In the genomic region with DNA sequence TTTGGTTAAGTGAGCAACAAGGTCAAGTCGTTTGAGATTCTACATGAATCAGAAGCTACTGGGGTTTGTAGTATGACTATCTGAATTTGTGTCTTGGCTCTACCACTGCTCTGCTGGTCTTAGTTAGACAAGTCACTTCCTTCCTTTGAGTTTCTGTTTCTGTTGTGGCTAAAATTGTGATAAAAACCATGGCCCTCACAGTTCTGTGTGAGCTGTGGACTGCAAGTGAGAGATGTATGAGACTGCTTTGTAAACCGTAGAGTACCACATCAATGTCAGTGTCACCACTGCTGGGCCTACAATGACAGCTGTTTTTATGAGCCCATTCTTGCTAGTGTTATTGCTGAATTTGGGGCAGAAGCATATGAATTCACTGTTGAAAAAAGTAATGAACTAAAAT, we compare ENCODE assay signal across 8 cellular contexts. TPM values are rescaled to one million over a fixed set of nuclear protein-coding genes. Genes with fewer than 3 reads are reported as not detected.
DNase-seq lines count a peak whose midpoint lies in the region; ATAC-seq, FAIRE-seq and TF ChIP-seq lines count a peak whose summit lies in the region.

No MANE protein-coding gene starts in this region.

- H3K27ac ChIP-seq in endothelial cell of umbilical vein (ENCODE audit: insufficient read depth, low read depth, low read length): peak overlapping the region; percentile 25

- no peak for TF ChIP-seq POLR2A in endothelial cell of umbilical vein (IDR thresholded peaks at IDR 0.05; ENCODE audit: low read depth, low read length)

- H3K27me3 ChIP-seq in endothelial cell of umbilical vein (ENCODE audit: control insufficient read depth in 2 of 2, insufficient read depth in 2 of 2, low read length in 2 of 2): no peaks in the 10 kb centered on the region

- peak; percentile 53 for FAIRE-seq in endothelial cell of umbilical vein (lab: Jason Lieb, UNC)

- peak overlapping the region in 1 of 3 experiments; percentile 15 for H3K4me3 ChIP-seq in endothelial cell of umbilical vein (replicated peaks in 1 of 3; ENCODE audit: insufficient read depth in 1 of 3, low read depth in 1 of 3, low read length in 3 of 3)

- no TSS peak for BruUV-seq in endothelial cell of umbilical vein (replicated peaks; lab: Mats Ljungman, UMichigan)

- peak; percentile 84 for DNase-seq in endothelial cell of umbilical vein (ENCODE audit: low read depth, low spot score)
- DNase-seq in activated effector memory CD4-positive, alpha-beta T cell treated with anti-CD3 and anti-CD28 coated beads, Interleukin-2, amount 50 U/mL, for 16 hours: no peak
- DNase-seq in NCI-H2029 treated with DMSO at 0.1 percent for 48 hours (lab: John Stamatoyannopoulos, UW): no peak
- no peak for DNase-seq in NCI-H1417 treated with DMSO at 0.1 percent for 48 hours (lab: John Stamatoyannopoulos, UW)
- DNase-seq in cerebellar cortex (ENCODE audit: low spot score): no peak

- peak overlapping the region; percentile 12 for H3K9ac ChIP-seq in endothelial cell of umbilical vein (replicated peaks; ENCODE audit: extremely low read depth, insufficient read depth, low read length)

- TF ChIP-seq CTCF in endothelial cell of umbilical vein (IDR thresholded peaks at IDR 0.05; ENCODE audit: extremely low read depth in 1 of 2, insufficient read depth in 1 of 2, low read depth in 1 of 2, low read length in 2 of 2): no peak

- H3K9me1 ChIP-seq in endothelial cell of umbilical vein (replicated peaks; ENCODE audit: control insufficient read depth, extremely low read depth, insufficient read depth, low read length): no peaks in the 10 kb centered on the region

- H4K20me1 ChIP-seq in endothelial cell of umbilical vein (replicated peaks; ENCODE audit: control insufficient read depth, extremely low read depth, insufficient read depth, low read length): no peaks in the 10 kb centered on the region

- H3K79me2 ChIP-seq in endothelial cell of umbilical vein (ENCODE audit: control insufficient read depth, insufficient read depth, low read length): peaks cover 21% of the 10 kb centered on the region

- peaks cover 53% of the 10 kb centered on the region for H3K4me1 ChIP-seq in endothelial cell of umbilical vein (ENCODE audit: control insufficient read depth, extremely low read depth, insufficient read depth, low read length)

- ATAC-seq in GM18858 (IDR thresholded peaks at IDR 0.05; ENCODE audit: unreplicated experiment): peak; percentile 99
- peak; percentile 96 for ATAC-seq in GM21515 (IDR thresholded peaks at IDR 0.05; ENCODE audit: unreplicated experiment)
- peak; percentile 96 for ATAC-seq in HG03342 (IDR thresholded peaks at IDR 0.05; ENCODE audit: unreplicated experiment)

- peaks cover 4 to 5% of the 10 kb centered on the region in 2 experiments for H3K36me3 ChIP-seq in endothelial cell of umbilical vein (ENCODE audit: control insufficient read depth in 2 of 2, extremely low read depth in 1 of 2, insufficient read depth in 2 of 2, low read length in 2 of 2)

- dilution Hi-C loops in endothelial cell of umbilical vein (cut with MboI; ENCODE audit: extremely low pct_ligation_motif_present, low sequenced_read_pairs): no loop called here

- CTCF ChIA-PET in endothelial cell of umbilical vein (lab: Charles Lee): interaction anchor here (0.9 to 2.0 kb wide), 7 partner anchors 18 to 132 kb away, joined by 3 to 9 read pairs (median 4); no protein-coding TSS in a partner anchor

- no peak overlapping the region for H2AFZ ChIP-seq in endothelial cell of umbilical vein (ENCODE audit: low read depth, low read length)

- intact Hi-C loops in endothelial cell of umbilical vein (cut with micrococcal nuclease): no loop called here

- POLR2A ChIA-PET in endothelial cell of umbilical vein (lab: Charles Lee): no interaction called here

- H3K4me2 ChIP-seq in endothelial cell of umbilical vein (ENCODE audit: insufficient read depth, low read length): peak overlapping the region; percentile 34

- H3K9me3 ChIP-seq in endothelial cell of umbilical vein (replicated peaks; ENCODE audit: control insufficient read depth, insufficient read depth, low read length): no peaks in the 10 kb centered on the region

TF ChIP-seq in endothelial cell of umbilical vein, 7 proteins besides CTCF, POLR2A, EP300 and RAD21:
- TF ChIP-seq MYC (IDR thresholded peaks at IDR 0.05; ENCODE audit: low read depth, low read length) (no peak), POLR2AphosphoS5 (IDR thresholded peaks at IDR 0.05; ENCODE audit: insufficient read depth, low read depth, low read length) (peak; percentile 20), MAX (IDR thresholded peaks at IDR 0.05; ENCODE audit: insufficient read depth, insufficient read length) (no peak), GATA2 (IDR thresholded peaks at IDR 0.05; ENCODE audit: insufficient read depth, insufficient read length, low read depth, low read length) (no peak), JUN (IDR thresholded peaks at IDR 0.05; ENCODE audit: borderline replicate concordance, insufficient read depth, insufficient read length, low read depth) (no peak), EZH2 (IDR thresholded peaks at IDR 0.05; ENCODE audit: borderline replicate concordance, low read depth, low read length, severe bottlenecking) (no peak), FOS (IDR thresholded peaks at IDR 0.05; ENCODE audit: borderline replicate concordance, insufficient read depth, low read length) (peak; percentile 38)

RNA-seq across cellular contexts. Expression of gene RARB, which starts 32.7 kb away (rescaled TPM):
- total RNA-seq in endothelial cell of umbilical vein: 19.3 and 23.4 TPM in 2 replicates
- polyA plus RNA-seq in endothelial cell of umbilical vein: 13.6 and 15.3 TPM in 2 replicates
- polyA plus RNA-seq in endothelial cell of umbilical vein (2011; cell fraction: cytosol; rRNA removed): 17.9 and 18.9 TPM in 2 replicates
- polyA plus RNA-seq in endothelial cell of umbilical vein (2011; cell fraction: nucleus; rRNA removed): 27.6 and 30.3 TPM in 2 replicates
- polyA plus RNA-seq in endothelial cell of umbilical vein (2012): 34.3 and 35.5 TPM in 2 replicates
- polyA minus RNA-seq in endothelial cell of umbilical vein: 44.0 and 59.0 TPM in 2 replicates
- polyA minus RNA-seq in endothelial cell of umbilical vein (2011; cell fraction: cytosol; rRNA and poly(A)+ RNA removed): not detected
- polyA minus RNA-seq in endothelial cell of umbilical vein (2011; cell fraction: nucleus; rRNA and poly(A)+ RNA removed): 127 and 202 TPM in 2 replicates
